In genomic region chr5:114055810-114056476, GRCh38 we compare ENCODE assay signal across 9 cellular contexts.
A peak's percentile ranks its signal among the peaks of the same experiment; 100 is the strongest.
DNase-seq lines count a peak whose midpoint lies in the region; ATAC-seq, FAIRE-seq and TF ChIP-seq lines count a peak whose summit lies in the region.
"Had no signal": no experiment of that assay in that cellular context is flagged by ENCODE, and none has a peak within 500 bp of the region (broad histone marks: within the 10 kb centered on the region; RNA-seq: fewer than 3 reads in every experiment).

No MANE protein-coding gene starts in this region.

- H3K4me1 ChIP-seq in RWPE2 (ENCODE audit: insufficient read depth, poor library complexity, severe bottlenecking) = no peaks in the 10 kb centered on the region
- peaks cover 9% of the 10 kb centered on the region for H3K4me1 ChIP-seq in neuron (ENCODE audit: insufficient read depth, low read length)

- H3K4me3 ChIP-seq in AG04449 (ENCODE audit: low read depth, low read length) = peak overlapping the region; percentile 52
- H3K4me3 ChIP-seq in RWPE2 (ENCODE audit: severe bottlenecking) = no peak overlapping the region
- peak overlapping the region; percentile 35 for H3K4me3 ChIP-seq in neuron (ENCODE audit: low read length)

- peaks cover 61% of the 10 kb centered on the region for H3K27me3 ChIP-seq in RWPE2 (ENCODE audit: insufficient read depth, poor library complexity, severe bottlenecking)
- peaks cover 33% of the 10 kb centered on the region for H3K27me3 ChIP-seq in neuron (ENCODE audit: insufficient read depth, low read length)

- CTCF ChIA-PET in AG04449 (lab: Yijun Ruan, JAX) = interaction anchor here (0.8 kb wide), 1 partner anchor 328 kb away, joined by 3 read pairs; no protein-coding TSS in a partner anchor

- DNase-seq in AG04449 (ENCODE audit: low read depth, low spot score) = no peak
- no peak for DNase-seq in RWPE2 (ENCODE audit: low spot score)
- DNase-seq in frontal cortex (ENCODE audit: low spot score in 2 of 2) = peak; percentile 16 to 22
- no peak for DNase-seq in stimulated activated naive CD4-positive, alpha-beta T cell treated with Interleukin-2 at 50 U/mL for 16 hours (lab: John Stamatoyannopoulos, UW)
- no peak for DNase-seq in central memory CD4-positive, alpha-beta T cell
- DNase-seq: CD4-positive, alpha-beta T cell had no signal

- H3K36me3 ChIP-seq in RWPE2 (ENCODE audit: low read depth) = no peaks in the 10 kb centered on the region
- H3K36me3 ChIP-seq in neuron (ENCODE audit: insufficient read depth, low read length) = no peaks in the 10 kb centered on the region

- H3K9me3 ChIP-seq in RWPE2 (ENCODE audit: severe bottlenecking) (no peaks in the 10 kb centered on the region), neuron (ENCODE audit: low read length) (peaks cover 2% of the 10 kb centered on the region)

- peak overlapping the region; percentile 84 for H2AFZ ChIP-seq in neuron (ENCODE audit: low read depth, low read length)

- POLR2A ChIA-PET in AG04449 (lab: Yijun Ruan, JAX) = no interaction called here

- peak; percentile 18; the same call in 1 of the 3 replicates for ATAC-seq in RWPE2 (ENCODE audit: low read depth)
- ATAC-seq in HG03469 (IDR thresholded peaks at IDR 0.05; ENCODE audit: unreplicated experiment) = no peak
- ATAC-seq in GM21447 (IDR thresholded peaks at IDR 0.05; ENCODE audit: unreplicated experiment) = no peak

- FAIRE-seq in frontal cortex (lab: Jason Lieb, UNC) = no peak

- TF ChIP-seq CTCF in AG04449 (IDR thresholded peaks at IDR 0.05; ENCODE audit: insufficient read depth, low read length, missing control alignments) = no peak
- TF ChIP-seq CTCF in RWPE2 (IDR thresholded peaks at IDR 0.05; ENCODE audit: poor library complexity, severe bottlenecking) = no peak

- no peak overlapping the region for H3K27ac ChIP-seq in RWPE2 (ENCODE audit: poor library complexity, severe bottlenecking)

Comparison
In these comparisons a context has a peak if more than half of its experiments do, and no peak if none do; other contexts are left out.
1. DNase-seq: peak in frontal cortex (2 of 2); none in AG04449 (single experiment), RWPE2 (single experiment), stimulated activated naive CD4-positive, alpha-beta T cell treated with Interleukin-2 at 50 U/mL for 16 hours (single experiment) and central memory CD4-positive, alpha-beta T cell (single experiment).